Comparison of ENCODE assay signal across 8 cellular contexts in genomic region chrX:38985375-38985774, GRCh38.
DNase-seq lines count a peak whose midpoint lies in the region; ATAC-seq and TF ChIP-seq lines count a peak whose summit lies in the region.

No MANE protein-coding gene starts in this region.

- no peak overlapping the region for H3K4me3 ChIP-seq in AG04450 (ENCODE audit: low read depth, low read length)
- H3K4me3 ChIP-seq in epithelial cell of esophagus (ENCODE audit: low read length), result no peak overlapping the region

- TF ChIP-seq CTCF in AG04450 (IDR thresholded peaks at IDR 0.05; ENCODE audit: low read depth, low read length), result peak; percentile 18; the same call in 1 of the 2 replicates
- no peak for TF ChIP-seq CTCF in GM10248 (IDR thresholded peaks at IDR 0.05; ENCODE audit: control extremely low read depth, extremely low read depth, low read depth, missing control alignments)
- peak; percentile 24 for TF ChIP-seq CTCF in epithelial cell of esophagus (IDR thresholded peaks at IDR 0.05; ENCODE audit: insufficient read depth, low read depth, low read length, missing control alignments)

- no peaks in the 10 kb centered on the region for H3K27me3 ChIP-seq in AG04450 (ENCODE audit: control insufficient read depth, insufficient read depth, low read length)

- H3K9me3 ChIP-seq in AG04450 (ENCODE audit: control insufficient read depth, insufficient read depth, low read length), result no peaks in the 10 kb centered on the region

- CTCF ChIA-PET in AG04450 (lab: Charles Lee), result interaction anchor here (1.0 kb wide), 1 partner anchor 217 kb away, joined by 4 read pairs; no protein-coding TSS in a partner anchor
- CTCF ChIA-PET in GM10248 (lab: Yijun Ruan, JAX), result interaction anchor here (1.0 to 1.6 kb wide), 2 partner anchors 22 to 29 kb away, joined by 4 to 5 read pairs; no protein-coding TSS in a partner anchor

- POLR2A ChIA-PET in AG04450 (lab: Yijun Ruan, JAX), result no interaction called here
- POLR2A ChIA-PET in GM10248 (lab: Yijun Ruan, JAX), result no interaction called here

- H3K27ac ChIP-seq in AG04450 (ENCODE audit: low read depth, low read length), result no peak overlapping the region

- DNase-seq in AG04450 (ENCODE audit: low read depth, low spot score) (no peak), GM10248 (ENCODE audit: extremely low spot score) (peak; percentile 40), NCI-H526 (lab: John Stamatoyannopoulos, UW) (peak; percentile 35 to 69), epithelial cell of esophagus (ENCODE audit: low read depth) (peak; percentile 28), hepatic stellate cell (ENCODE audit: low spot score) (no peak)
- DNase-seq in activated CD8-positive, alpha-beta memory T cell treated with anti-CD3 and anti-CD28 coated beads for 24 hours, result no peak

- ATAC-seq in HG03342 (IDR thresholded peaks at IDR 0.05; ENCODE audit: unreplicated experiment), result no peak
- no peak for ATAC-seq in GM18867 (IDR thresholded peaks at IDR 0.05; ENCODE audit: unreplicated experiment)

Comparison
In these comparisons a context has a peak if more than half of its experiments do, and no peak if none do; other contexts are left out.
1. DNase-seq: peak in GM10248 (single experiment), NCI-H526 (2 of 2) and epithelial cell of esophagus (single experiment); none in AG04450 (single experiment), activated CD8-positive, alpha-beta memory T cell treated with anti-CD3 and anti-CD28 coated beads for 24 hours (single experiment) and hepatic stellate cell (single experiment).